15 cellular contexts compared by ENCODE assay signal in the genomic region with DNA sequence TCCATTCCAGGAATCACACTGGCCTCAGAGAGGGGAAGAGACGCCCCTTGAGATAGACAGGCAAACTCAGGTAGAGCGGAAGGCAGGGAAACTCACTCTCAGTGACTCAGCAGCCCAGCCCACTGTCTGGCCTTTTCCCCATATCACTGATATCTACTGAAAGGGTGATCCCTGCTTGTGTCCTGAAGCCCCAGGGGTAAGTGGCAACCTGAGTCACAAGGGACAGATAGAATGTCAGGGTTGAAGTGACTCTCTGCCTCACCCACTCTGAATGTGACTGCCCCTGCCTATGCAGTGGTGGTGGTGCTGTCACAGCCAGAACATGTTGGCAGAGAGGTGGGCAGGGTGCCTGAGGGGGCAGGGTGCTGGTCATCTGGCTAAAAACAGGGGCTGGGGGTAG.
A peak's percentile ranks its signal among the peaks of the same experiment; 100 is the strongest.
DNase-seq lines count a peak whose midpoint lies in the region; ATAC-seq and TF ChIP-seq lines count a peak whose summit lies in the region.
"Had no signal": no experiment of that assay in that cellular context is flagged by ENCODE, and none has a peak within 500 bp of the region (broad histone marks: within the 10 kb centered on the region; RNA-seq: fewer than 3 reads in every experiment).

No MANE protein-coding gene starts in this region.

- no peaks in the 10 kb centered on the region for H4K20me1 ChIP-seq in SK-N-SH (ENCODE audit: insufficient read depth)
- no peaks in the 10 kb centered on the region for H4K20me1 ChIP-seq in PC-9 (ENCODE audit: insufficient read depth)

- peaks cover 47% of the 10 kb centered on the region for H3K4me1 Mint-ChIP-seq in stimulated activated memory B cell treated with anti-CD40 and anti-IgM and Interleukin-4, amounts not matched to agents 10 μg/mL and 1 μg/mL and 100 μg/mL, for 72 hours
- H3K4me1 Mint-ChIP-seq in osteocyte (ENCODE audit: unreplicated experiment) = peaks cover 41% of the 10 kb centered on the region

- CTCF ChIA-PET in SK-N-SH (lab: Yijun Ruan, JAX) (no interaction called here), PC-9 (lab: Charles Lee) (no interaction called here)

- no peaks in the 10 kb centered on the region for H3K9me3 Mint-ChIP-seq in stimulated activated memory B cell treated with anti-CD40 and anti-IgM and Interleukin-4, amounts not matched to agents 10 μg/mL and 1 μg/mL and 100 μg/mL, for 72 hours
- no peaks in the 10 kb centered on the region for H3K9me3 Mint-ChIP-seq in osteocyte (ENCODE audit: unreplicated experiment)

- H3K36me3 Mint-ChIP-seq in stimulated activated memory B cell treated with anti-CD40 and anti-IgM and Interleukin-4, amounts not matched to agents 10 μg/mL and 1 μg/mL and 100 μg/mL, for 72 hours = no peaks in the 10 kb centered on the region
- no peaks in the 10 kb centered on the region for H3K36me3 Mint-ChIP-seq in osteocyte (ENCODE audit: unreplicated experiment)
- H3K36me3 Mint-ChIP-seq: activated naive CD8-positive, alpha-beta T cell had no signal

- H3K27ac ChIP-seq in SK-N-SH (ENCODE audit: low read depth in 2 of 2, low read length in 1 of 2) = 0 out of 4 replicates have a peak overlapping the region, but pooled peaks of 1 of the 2 experiments have one; percentile 8
- peak overlapping the region; percentile 94 for H3K27ac ChIP-seq in PC-9
- H3K27ac ChIP-seq in upper lobe of left lung = peak overlapping the region in 1 of 4 donors; percentile 16
- H3K27ac ChIP-seq: suprapubic skin had no signal

- H3K27ac Mint-ChIP-seq in stimulated activated memory B cell treated with anti-CD40 and anti-IgM and Interleukin-4, amounts not matched to agents 10 μg/mL and 1 μg/mL and 100 μg/mL, for 72 hours = peak overlapping the region; percentile 59
- no peak overlapping the region for H3K27ac Mint-ChIP-seq in osteocyte (ENCODE audit: unreplicated experiment)
- H3K27ac Mint-ChIP-seq: activated naive CD8-positive, alpha-beta T cell had no signal

- TF ChIP-seq POLR2A in upper lobe of left lung (IDR thresholded peaks at IDR 0.05) = no peak

- no peak for DNase-seq in SK-N-SH
- DNase-seq in PC-9 = peak; percentile 90 to 96
- DNase-seq in Right ventricle myocardium superior = peak; percentile 52
- no peak for DNase-seq in osteocyte (ENCODE audit: extremely low spot score, unreplicated experiment)
- DNase-seq in upper lobe of left lung = no peak
- DNase-seq: activated CD4-positive, alpha-beta T cell treated with anti-CD3 and anti-CD28 coated beads, Interleukin-2, amount 50 U/mL, for 1 hour; DMS79; glutamatergic neuron; NCI-H1092 had no signal

- 70% methylated on average over 2 of the region's 2 CpGs for WGBS in SK-N-SH (ENCODE audit: low lambda C conversion rate)
- WGBS in upper lobe of left lung, 2 donors = 91 to 94% methylated on average over 2 of the region's 2 CpGs

- POLR2A ChIA-PET in SK-N-SH (lab: Yijun Ruan, JAX) (no interaction called here), PC-9 (lab: Charles Lee; ENCODE audit: unreplicated experiment) (interaction anchor here (0.6 kb wide), 1 partner anchor 118 kb away, joined by 3 read pairs; no protein-coding TSS in a partner anchor)

- H3K4me3 ChIP-seq in SK-N-SH (ENCODE audit: low read depth in 2 of 2, low read length in 1 of 2) = no peak overlapping the region
- H3K4me3 ChIP-seq in PC-9 = no peak overlapping the region
- H3K4me3 ChIP-seq in upper lobe of left lung = no peak overlapping the region
- H3K4me3 ChIP-seq: suprapubic skin had no signal

- H3K27me3 Mint-ChIP-seq in stimulated activated memory B cell treated with anti-CD40 and anti-IgM and Interleukin-4, amounts not matched to agents 10 μg/mL and 1 μg/mL and 100 μg/mL, for 72 hours = no peaks in the 10 kb centered on the region
- no peaks in the 10 kb centered on the region for H3K27me3 Mint-ChIP-seq in osteocyte (ENCODE audit: unreplicated experiment)
- H3K27me3 Mint-ChIP-seq: activated naive CD8-positive, alpha-beta T cell had no signal

- TF ChIP-seq EP300 in SK-N-SH (IDR thresholded peaks at IDR 0.05; ENCODE audit: borderline replicate concordance in 1 of 2, low read depth in 1 of 2, low read length in 1 of 2) = no peak
- no peak for TF ChIP-seq EP300 in upper lobe of left lung (IDR thresholded peaks at IDR 0.05)

- H3F3A ChIP-seq in SK-N-SH (replicated peaks; ENCODE audit: insufficient read depth) (peaks cover 27% of the 10 kb centered on the region), PC-9 (ENCODE audit: insufficient read depth, low read depth) (peaks cover 49% of the 10 kb centered on the region)

- 0 out of 2 replicates have a peak overlapping the region, but pooled peaks have one; percentile 3 for H3K4me2 ChIP-seq in SK-N-SH
- H3K4me2 ChIP-seq in PC-9 = peak overlapping the region; percentile 69

- no TSS peak for BruUV-seq in PC-9 (replicated peaks; lab: Mats Ljungman, UMichigan)

- intact Hi-C loops in PC-9 (cut with micrococcal nuclease; ENCODE audit: unreplicated experiment) (loop anchor here (1.0 to 2.0 kb wide), 6 partner anchors 95 to 354 kb away; no protein-coding TSS in a partner anchor), Right ventricle myocardium superior (cut with DNase I) (no loop called here)

- H3K9me2 ChIP-seq in SK-N-SH (no peaks in the 10 kb centered on the region), PC-9 (ENCODE audit: insufficient read depth) (no peaks in the 10 kb centered on the region)

- no peaks in the 10 kb centered on the region for H3K36me3 ChIP-seq in SK-N-SH (replicated peaks in 1 of 2; ENCODE audit: control insufficient read depth in 1 of 2, insufficient read depth in 2 of 2, low read length in 1 of 2)
- no peaks in the 10 kb centered on the region for H3K36me3 ChIP-seq in PC-9 (ENCODE audit: low read depth)
- no peaks in the 10 kb centered on the region for H3K36me3 ChIP-seq in upper lobe of left lung
- H3K36me3 ChIP-seq: suprapubic skin had no signal

- no peak overlapping the region for H3K9ac ChIP-seq in SK-N-SH
- H3K9ac ChIP-seq: parathyroid adenoma had no signal

- H3K79me2 ChIP-seq in SK-N-SH (ENCODE audit: insufficient read depth) (no peaks in the 10 kb centered on the region), PC-9 (ENCODE audit: low read depth) (no peaks in the 10 kb centered on the region)
- H3K79me2 ChIP-seq: parathyroid adenoma had no signal

- H2AFZ ChIP-seq in SK-N-SH (ENCODE audit: low read depth) (no peak overlapping the region), PC-9 (no peak overlapping the region)
- H2AFZ ChIP-seq: parathyroid adenoma had no signal

- TF ChIP-seq CTCF in SK-N-SH (IDR thresholded peaks at IDR 0.05) (no peak), PC-9 (conservative IDR thresholded peaks at IDR 0.05) (no peak), osteocyte (IDR thresholded peaks at IDR 0.05) (no peak), upper lobe of left lung (IDR thresholded peaks at IDR 0.05) (no peak)

- no peak overlapping the region for H3K4me3 Mint-ChIP-seq in stimulated activated memory B cell treated with anti-CD40 and anti-IgM and Interleukin-4, amounts not matched to agents 10 μg/mL and 1 μg/mL and 100 μg/mL, for 72 hours
- H3K4me3 Mint-ChIP-seq in osteocyte (ENCODE audit: unreplicated experiment) = no peak overlapping the region
- H3K4me3 Mint-ChIP-seq: activated naive CD8-positive, alpha-beta T cell had no signal

- H3K4me1 ChIP-seq in SK-N-SH (ENCODE audit: control insufficient read depth in 1 of 2, insufficient read depth in 2 of 2, low read depth in 1 of 2, low read length in 1 of 2) = peaks cover 2 to 33% of the 10 kb centered on the region in 2 experiments; a peak in 3 of 4 replicates
- H3K4me1 ChIP-seq in PC-9 (replicated peaks; ENCODE audit: insufficient read depth) = peaks cover 80% of the 10 kb centered on the region
- peaks cover 12 to 23% (median 23%) of the 10 kb centered on the region in 4 donors for H3K4me1 ChIP-seq in upper lobe of left lung
- H3K4me1 ChIP-seq: parathyroid adenoma had no signal

- H3K27me3 ChIP-seq in SK-N-SH (ENCODE audit: insufficient read depth) (no peaks in the 10 kb centered on the region), PC-9 (ENCODE audit: insufficient read depth, low read depth) (no peaks in the 10 kb centered on the region), upper lobe of left lung (no peaks in the 10 kb centered on the region)
- H3K27me3 ChIP-seq: suprapubic skin had no signal

- no peaks in the 10 kb centered on the region for H3K9me3 ChIP-seq in SK-N-SH
- no peaks in the 10 kb centered on the region for H3K9me3 ChIP-seq in PC-9 (ENCODE audit: insufficient read depth, low read depth)
- H3K9me3 ChIP-seq in upper lobe of left lung = no peaks in the 10 kb centered on the region
- H3K9me3 ChIP-seq: suprapubic skin had no signal

- ATAC-seq in SK-N-SH treated with all-trans-retinoic acid at 6 μM for 48 hours (no peak), Right ventricle myocardium superior (ENCODE audit: poor library complexity) (peak; percentile 65), HG03521 (IDR thresholded peaks at IDR 0.05; ENCODE audit: unreplicated experiment) (no peak), upper lobe of left lung (ENCODE audit: low FRiP score in 2 of 2) (no peak)
- peak; percentile 60 for ATAC-seq in stimulated activated memory B cell treated with anti-CD40 and anti-IgM and Interleukin-4, amounts not matched to agents 10 μg/mL and 1 μg/mL and 100 μg/mL, for 72 hours

- no peak for TF ChIP-seq RAD21 in SK-N-SH (IDR thresholded peaks at IDR 0.05; ENCODE audit: low read length)

TF ChIP-seq in SK-N-SH, 30 proteins besides CTCF, POLR2A, EP300 and RAD21:
- TF ChIP-seq TEAD4 (IDR thresholded peaks at IDR 0.05; ENCODE audit: borderline replicate concordance, insufficient read depth) = no peak
- TF ChIP-seq TAF1 (IDR thresholded peaks at IDR 0.05; ENCODE audit: borderline replicate concordance, low read depth, low read length) = no peak
- no peak for TF ChIP-seq RCOR1 (IDR thresholded peaks at IDR 0.05; ENCODE audit: low read length)
- no peak for TF ChIP-seq FOXM1 (IDR thresholded peaks at IDR 0.05; ENCODE audit: low read depth)
- no peak for TF ChIP-seq RXRA (IDR thresholded peaks at IDR 0.05; ENCODE audit: borderline replicate concordance, low read depth)
- TF ChIP-seq FOSL2 (IDR thresholded peaks at IDR 0.05; ENCODE audit: borderline replicate concordance, low read depth) = no peak; the same call in 1 of the 2 replicates

TF ChIP-seq in SK-N-SH treated with all-trans-retinoic acid at 6 μM for 48 hours, 23 proteins besides CTCF, POLR2A, EP300 and RAD21:
- TF ChIP-seq TOX (CRISPR knock-in tag; IDR thresholded peaks at IDR 0.05; ENCODE audit: borderline replicate concordance) (no peak), SNAI2 (CRISPR knock-in tag; IDR thresholded peaks at IDR 0.05) (no peak)

Comparison
In these comparisons a context has a peak if more than half of its experiments do, and no peak if none do; other contexts are left out.
1. DNase-seq: peak in PC-9 (2 of 2) and Right ventricle myocardium superior (single experiment); none in SK-N-SH (single experiment), osteocyte (single experiment) and upper lobe of left lung (0 of 2).
2. ATAC-seq: peak in Right ventricle myocardium superior (single experiment) and stimulated activated memory B cell treated with anti-CD40 and anti-IgM and Interleukin-4, amounts not matched to agents 10 μg/mL and 1 μg/mL and 100 μg/mL, for 72 hours (single experiment); none in SK-N-SH treated with all-trans-retinoic acid at 6 μM for 48 hours (single experiment), HG03521 (single experiment) and upper lobe of left lung (0 of 2).